8 cellular contexts compared by ENCODE assay signal in the genomic region with DNA sequence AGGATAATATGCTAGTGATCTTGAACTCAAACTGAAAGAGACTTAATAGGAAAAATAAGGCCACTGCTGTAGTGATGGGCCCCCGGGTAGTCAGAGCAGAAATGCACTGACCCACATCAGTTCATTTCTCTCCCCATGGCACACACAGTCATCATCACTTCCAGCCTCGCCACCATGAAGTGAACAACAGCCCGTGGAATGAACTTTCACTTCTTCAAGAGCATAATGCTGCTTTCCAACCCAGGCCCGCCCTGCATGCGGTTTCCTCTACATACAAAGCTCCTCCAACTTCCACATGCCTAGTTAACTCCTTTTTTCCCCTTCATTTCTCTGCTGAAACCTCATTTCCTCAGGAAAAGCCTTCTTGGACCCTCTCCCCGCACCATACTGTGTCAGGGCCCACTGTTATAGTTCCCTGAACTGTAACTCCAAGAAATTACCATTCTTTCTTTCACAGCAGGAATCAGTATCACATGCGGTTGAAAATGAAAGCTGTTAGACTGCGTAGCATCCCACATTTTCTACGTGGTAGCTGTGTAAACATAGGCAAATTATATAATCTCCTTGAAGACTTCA.
DNase-seq lines count a peak whose midpoint lies in the region; ATAC-seq and TF ChIP-seq lines count a peak whose summit lies in the region.

No MANE protein-coding gene starts in this region.

- H3K27me3 ChIP-seq in mucosa of rectum (ENCODE audit: control insufficient read depth in 2 of 2, insufficient read depth in 2 of 2, low read length in 2 of 2) (no peaks in the 10 kb centered on the region), thoracic aorta (replicated peaks; ENCODE audit: insufficient read depth) (no peaks in the 10 kb centered on the region)

- no peak for TF ChIP-seq CTCF in thoracic aorta (IDR thresholded peaks at IDR 0.05)

- no peaks in the 10 kb centered on the region for H3K36me3 ChIP-seq in mucosa of rectum (ENCODE audit: control insufficient read depth in 2 of 2, insufficient read depth in 2 of 2, low read length in 2 of 2)
- no peaks in the 10 kb centered on the region for H3K36me3 ChIP-seq in thoracic aorta

- peak overlapping the region in 1 of 2 donors; percentile 56 for H3K9ac ChIP-seq in mucosa of rectum (ENCODE audit: low read depth in 1 of 2, low read length in 2 of 2)

- H3K27ac ChIP-seq in caudate nucleus (ENCODE audit: low read depth, low read length) (peak overlapping the region; percentile 78), mucosa of rectum (ENCODE audit: low read depth in 2 of 2, low read length in 2 of 2) (peak overlapping the region; percentile 80 to 86), thoracic aorta (peak overlapping the region; percentile 34 to 48)

- peak; percentile 4 for DNase-seq in activated T-cell treated with anti-CD3 and anti-CD28 coated beads for 1 hour (ENCODE audit: low read depth)
- no peak for DNase-seq in activated T-cell treated with anti-CD3 and anti-CD28 coated beads, Interleukin-2, amount 50 U/mL, for 1 hour
- peak in 4 of 61 donors; percentile 3 to 39 (median 18) for DNase-seq in caudate nucleus (lab: John Stamatoyannopoulos, UW)
- no peak for DNase-seq in thoracic aorta (ENCODE audit: low spot score)
- no peak for DNase-seq in DMS153 treated with DMSO at 0.1 percent for 48 hours (lab: John Stamatoyannopoulos, UW; ENCODE audit: unreplicated experiment)

- H3K9me3 ChIP-seq in mucosa of rectum (ENCODE audit: control insufficient read depth in 2 of 2, low read length in 2 of 2) = no peaks in the 10 kb centered on the region
- H3K9me3 ChIP-seq in thoracic aorta = no peaks in the 10 kb centered on the region

- H3K4me3 ChIP-seq in mucosa of rectum (ENCODE audit: low read length in 2 of 2) (peak overlapping the region; percentile 34 to 72), thoracic aorta (peak overlapping the region; percentile 61)

- ATAC-seq in HG03103 (IDR thresholded peaks at IDR 0.05; ENCODE audit: low read depth, unreplicated experiment) = peak; percentile 77
- ATAC-seq in SK-N-SH treated with all-trans-retinoic acid at 6 μM for 48 hours = peak; percentile 40
- ATAC-seq in thoracic aorta (ENCODE audit: insufficient number of reproducible peaks, low FRiP score, low read depth) = no peak

- H3K4me1 ChIP-seq in mucosa of rectum (ENCODE audit: control insufficient read depth in 2 of 2, insufficient read depth in 2 of 2, low read length in 2 of 2) = peaks cover 0 to 6% of the 10 kb centered on the region in 2 donors
- peaks cover 0 to 4% of the 10 kb centered on the region in 2 donors for H3K4me1 ChIP-seq in thoracic aorta (ENCODE audit: control insufficient read depth in 1 of 2, low read depth in 2 of 2)

TF ChIP-seq in SK-N-SH treated with all-trans-retinoic acid at 6 μM for 48 hours, 23 proteins besides CTCF, POLR2A, EP300 and RAD21:
- TF ChIP-seq ZNF565 (CRISPR knock-in tag; conservative IDR thresholded peaks at IDR 0.05; ENCODE audit: low read depth) (no peak), ARNTL (CRISPR knock-in tag; IDR thresholded peaks at IDR 0.05; ENCODE audit: borderline replicate concordance, low read depth) (no peak), TCF4 (CRISPR knock-in tag; IDR thresholded peaks at IDR 0.05; ENCODE audit: borderline replicate concordance) (no peak), ESRRG (CRISPR knock-in tag; IDR thresholded peaks at IDR 0.05) (no peak), ZNF70 (CRISPR knock-in tag; IDR thresholded peaks at IDR 0.05) (no peak), GLIS3 (CRISPR knock-in tag; IDR thresholded peaks at IDR 0.05) (no peak), PPARA (CRISPR knock-in tag; IDR thresholded peaks at IDR 0.05; ENCODE audit: borderline replicate concordance) (no peak), ZC3H10 (CRISPR knock-in tag; IDR thresholded peaks at IDR 0.05) (no peak)
- TF ChIP-seq, protein P1, sequence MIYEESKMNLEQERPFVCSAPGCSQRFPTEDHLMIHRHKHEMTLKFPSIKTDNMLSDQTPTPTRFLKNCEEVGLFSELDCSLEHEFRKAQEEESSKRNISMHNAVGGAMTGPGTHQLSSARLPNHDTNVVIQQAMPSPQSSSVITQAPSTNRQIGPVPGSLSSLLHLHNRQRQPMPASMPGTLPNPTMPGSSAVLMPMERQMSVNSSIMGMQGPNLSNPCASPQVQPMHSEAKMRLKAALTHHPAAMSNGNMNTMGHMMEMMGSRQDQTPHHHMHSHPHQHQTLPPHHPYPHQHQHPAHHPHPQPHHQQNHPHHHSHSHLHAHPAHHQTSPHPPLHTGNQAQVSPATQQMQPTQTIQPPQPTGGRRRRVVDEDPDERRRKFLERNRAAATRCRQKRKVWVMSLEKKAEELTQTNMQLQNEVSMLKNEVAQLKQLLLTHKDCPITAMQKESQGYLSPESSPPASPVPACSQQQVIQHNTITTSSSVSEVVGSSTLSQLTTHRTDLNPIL (CRISPR knock-in tag; IDR thresholded peaks at IDR 0.05; ENCODE audit: low read depth) = no peak
